Comparison of ENCODE assay signal across 1 cellular context in genomic region chr1:242025681-242026080, GRCh38.
A peak's percentile ranks its signal among the peaks of the same experiment; 100 is the strongest.
TF ChIP-seq lines count a peak whose summit lies in the region.

No MANE protein-coding gene starts in this region.

TF ChIP-seq in K562, 482 proteins besides CTCF, POLR2A, EP300 and RAD21 (continued from another document):
- TF ChIP-seq ATF3 (IDR thresholded peaks at IDR 0.05): peak; percentile 61; the same call in 1 of the 2 replicates
- no peak for TF ChIP-seq ATF3 (CRISPR knock-in tag; conservative IDR thresholded peaks at IDR 0.05)
- TF ChIP-seq TSC22D4 (tag; IDR thresholded peaks at IDR 0.05): no peak
- TF ChIP-seq RBM34 (IDR thresholded peaks at IDR 0.05; ENCODE audit: borderline replicate concordance, insufficient read depth, low read length): no peak
- no peak for TF ChIP-seq SMAD4 (CRISPR knock-in tag; conservative IDR thresholded peaks at IDR 0.05)
- TF ChIP-seq, protein P1, sequence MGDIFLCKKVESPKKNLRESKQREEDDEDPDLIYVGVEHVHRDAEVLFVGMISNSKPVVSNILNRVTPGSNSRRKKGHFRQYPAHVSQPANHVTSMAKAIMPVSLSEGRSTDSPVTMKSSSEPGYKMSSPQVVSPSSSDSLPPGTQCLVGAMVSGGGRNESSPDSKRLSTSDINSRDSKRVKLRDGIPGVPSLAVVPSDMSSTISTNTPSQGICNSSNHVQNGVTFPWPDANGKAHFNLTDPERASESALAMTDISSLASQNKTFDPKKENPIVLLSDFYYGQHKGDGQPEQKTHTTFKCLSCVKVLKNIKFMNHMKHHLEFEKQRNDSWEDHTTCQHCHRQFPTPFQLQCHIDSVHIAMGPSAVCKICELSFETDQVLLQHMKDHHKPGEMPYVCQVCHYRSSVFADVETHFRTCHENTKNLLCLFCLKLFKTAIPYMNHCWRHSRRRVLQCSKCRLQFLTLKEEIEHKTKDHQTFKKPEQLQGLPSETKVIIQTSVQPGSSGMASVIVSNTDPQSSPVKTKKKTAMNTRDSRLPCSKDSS (IDR thresholded peaks at IDR 0.05; ENCODE audit: low read depth, partially characterized antibody): no peak
- no peak for TF ChIP-seq ZNF77 (CRISPR knock-in tag; IDR thresholded peaks at IDR 0.05)
- TF ChIP-seq, protein P2, sequence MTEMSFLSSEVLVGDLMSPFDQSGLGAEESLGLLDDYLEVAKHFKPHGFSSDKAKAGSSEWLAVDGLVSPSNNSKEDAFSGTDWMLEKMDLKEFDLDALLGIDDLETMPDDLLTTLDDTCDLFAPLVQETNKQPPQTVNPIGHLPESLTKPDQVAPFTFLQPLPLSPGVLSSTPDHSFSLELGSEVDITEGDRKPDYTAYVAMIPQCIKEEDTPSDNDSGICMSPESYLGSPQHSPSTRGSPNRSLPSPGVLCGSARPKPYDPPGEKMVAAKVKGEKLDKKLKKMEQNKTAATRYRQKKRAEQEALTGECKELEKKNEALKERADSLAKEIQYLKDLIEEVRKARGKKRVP (CRISPR knock-in tag; IDR thresholded peaks at IDR 0.05): no peak
- TF ChIP-seq ZFX (CRISPR knock-in tag; IDR thresholded peaks at IDR 0.05): no peak
- no peak for TF ChIP-seq E4F1 (CRISPR knock-in tag; IDR thresholded peaks at IDR 0.05; ENCODE audit: borderline replicate concordance)
- peak; percentile 25; the same call in 1 of the 2 replicates for TF ChIP-seq MGA (IDR thresholded peaks at IDR 0.05)
